ENCODE assay signal across 1 cellular context in genomic region chr1:63730211-63730610, GRCh38.
TF ChIP-seq lines count a peak whose summit lies in the region.

No MANE protein-coding gene starts in this region.

TF ChIP-seq in GM23338, 12 proteins besides CTCF, POLR2A, EP300 and RAD21 (continued from another document):
- no peak for TF ChIP-seq ZNF462 (CRISPR knock-in tag; IDR thresholded peaks at IDR 0.05)
- TF ChIP-seq ZNF331 (CRISPR knock-in tag; IDR thresholded peaks at IDR 0.05; ENCODE audit: low read depth) = no peak
- no peak for TF ChIP-seq POLR2AphosphoS5 (IDR thresholded peaks at IDR 0.05; ENCODE audit: low read depth)
- TF ChIP-seq NANOG (IDR thresholded peaks at IDR 0.05; ENCODE audit: borderline replicate concordance) = no peak
